In genomic region chr18:21196426-21196825, GRCh38 we compare ENCODE assay signal across 28 cellular contexts. TPM values are rescaled to one million over a fixed set of nuclear protein-coding genes. Genes with fewer than 3 reads are reported as not detected.
"Had no signal": no experiment of that assay in that cellular context is flagged by ENCODE, and none has a peak within 500 bp of the region (broad histone marks: within the 10 kb centered on the region; RNA-seq: fewer than 3 reads in every experiment).

No MANE protein-coding gene starts in this region.

- H3K4me1 ChIP-seq: SJCRH30 had no signal

- H3K9me3 ChIP-seq: MG63, SJCRH30 had no signal

- H3K36me3 ChIP-seq: brain microvascular endothelial cell, MG63, SJCRH30 had no signal

- DNase-seq: activated CD4-positive, alpha-beta T cell treated with anti-CD3 and anti-CD28 coated beads, Interleukin-2, amount 10 ng/mL, durations not matched to agents 24 days and 14 days; activated CD4-positive, alpha-beta T cell treated with anti-CD3 and anti-CD28 coated beads, Interleukin-2, amount 50 U/mL, for 4 hours; activated CD8-positive, alpha-beta T cell treated with anti-CD3 and anti-CD28 coated beads for 36 hours; activated effector memory CD4-positive, alpha-beta T cell treated with anti-CD3 and anti-CD28 coated beads, Interleukin-2, amount 50 U/mL, for 16 hours; activated naive CD4-positive, alpha-beta T cell; activated naive CD4-positive, alpha-beta T cell treated with anti-CD3 and anti-CD28 coated beads, Interleukin-2, amount 50 U/mL, for 16 hours; activated naive CD8-positive, alpha-beta T cell treated with anti-CD3 and anti-CD28 coated beads, Interleukin-2, amount 10 ng/mL, durations not matched to agents 7 days and 5 days; activated T-cell treated with anti-CD3 and anti-CD28 coated beads, Interleukin-2, amount 50 U/mL, for 1 hour; activated T-cell treated with anti-CD3 and anti-CD28 coated beads, Interleukin-2, amount 50 U/mL, for 72 hours; brain microvascular endothelial cell; central memory CD4-positive, alpha-beta T cell; MG63; NCI-H1048; NCI-H1105 treated with DMSO at 0.1 percent for 48 hours; NCI-H1436; NCI-H1694; NCI-H1930; NCI-H2081 treated with DMSO at 0.1 percent for 48 hours; NCI-H226; NCI-H446 treated with DMSO at 0.1 percent for 48 hours; NCI-H524; OCI-M1; Right ventricle myocardium superior; SJCRH30 had no signal

- ATAC-seq: activated CD8-positive, alpha-beta T cell treated with anti-CD3 and anti-CD28 coated beads for 36 hours; activated T-cell treated with anti-CD3 and anti-CD28 coated beads, Interleukin-2, amount 50 U/mL, for 72 hours; activated T-helper 17 cell treated with anti-CD3 and anti-CD28 coated beads, Interleukin-2, amount 50 U/mL, for 72 hours; K562 had no signal

- H3K27me3 ChIP-seq: brain microvascular endothelial cell, SJCRH30 had no signal

- H3K4me3 ChIP-seq: K562, MG63, SJCRH30, SK-N-MC had no signal

- H3K27ac ChIP-seq: brain microvascular endothelial cell, SJCRH30, SK-N-MC had no signal

RNA-seq across cellular contexts. Expression of gene GREB1L, which starts 45.6 kb away (rescaled TPM):
- total RNA-seq: activated CD4-positive, alpha-beta T cell treated with anti-CD3 and anti-CD28 coated beads, Interleukin-2, amount 10 ng/mL, durations not matched to agents 24 days and 14 days; activated CD8-positive, alpha-beta memory T cell treated with anti-CD3 and anti-CD28 coated beads for 36 hours; activated CD8-positive, alpha-beta T cell treated with anti-CD3 and anti-CD28 coated beads for 36 hours; activated naive CD8-positive, alpha-beta T cell treated with anti-CD3 and anti-CD28 coated beads, Interleukin-2, amount 10 ng/mL, durations not matched to agents 7 days and 5 days; activated T-cell treated with anti-CD3 and anti-CD28 coated beads, Interleukin-2, amount 50 U/mL, for 72 hours; activated T-helper 17 cell treated with anti-CD3 and anti-CD28 coated beads, Interleukin-2, amount 50 U/mL, for 72 hours; K562; SJCRH30 had no signal
